In genomic region chr7:35241884-35242283, GRCh38 we compare ENCODE assay signal across 1 cellular context.
TF ChIP-seq lines count a peak whose summit lies in the region.

No MANE protein-coding gene starts in this region.

TF ChIP-seq in HCT116, 20 proteins besides CTCF, POLR2A, EP300 and RAD21 (continued from another document):
- TF ChIP-seq, protein P1, sequence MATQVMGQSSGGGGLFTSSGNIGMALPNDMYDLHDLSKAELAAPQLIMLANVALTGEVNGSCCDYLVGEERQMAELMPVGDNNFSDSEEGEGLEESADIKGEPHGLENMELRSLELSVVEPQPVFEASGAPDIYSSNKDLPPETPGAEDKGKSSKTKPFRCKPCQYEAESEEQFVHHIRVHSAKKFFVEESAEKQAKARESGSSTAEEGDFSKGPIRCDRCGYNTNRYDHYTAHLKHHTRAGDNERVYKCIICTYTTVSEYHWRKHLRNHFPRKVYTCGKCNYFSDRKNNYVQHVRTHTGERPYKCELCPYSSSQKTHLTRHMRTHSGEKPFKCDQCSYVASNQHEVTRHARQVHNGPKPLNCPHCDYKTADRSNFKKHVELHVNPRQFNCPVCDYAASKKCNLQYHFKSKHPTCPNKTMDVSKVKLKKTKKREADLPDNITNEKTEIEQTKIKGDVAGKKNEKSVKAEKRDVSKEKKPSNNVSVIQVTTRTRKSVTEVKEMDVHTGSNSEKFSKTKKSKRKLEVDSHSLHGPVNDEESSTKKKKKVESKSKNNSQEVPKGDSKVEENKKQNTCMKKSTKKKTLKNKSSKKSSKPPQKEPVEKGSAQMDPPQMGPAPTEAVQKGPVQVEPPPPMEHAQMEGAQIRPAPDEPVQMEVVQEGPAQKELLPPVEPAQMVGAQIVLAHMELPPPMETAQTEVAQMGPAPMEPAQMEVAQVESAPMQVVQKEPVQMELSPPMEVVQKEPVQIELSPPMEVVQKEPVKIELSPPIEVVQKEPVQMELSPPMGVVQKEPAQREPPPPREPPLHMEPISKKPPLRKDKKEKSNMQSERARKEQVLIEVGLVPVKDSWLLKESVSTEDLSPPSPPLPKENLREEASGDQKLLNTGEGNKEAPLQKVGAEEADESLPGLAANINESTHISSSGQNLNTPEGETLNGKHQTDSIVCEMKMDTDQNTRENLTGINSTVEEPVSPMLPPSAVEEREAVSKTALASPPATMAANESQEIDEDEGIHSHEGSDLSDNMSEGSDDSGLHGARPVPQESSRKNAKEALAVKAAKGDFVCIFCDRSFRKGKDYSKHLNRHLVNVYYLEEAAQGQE (IDR thresholded peaks at IDR 0.05; ENCODE audit: low read depth), result no peak
- no peak for TF ChIP-seq YY1 (IDR thresholded peaks at IDR 0.05; ENCODE audit: extremely low read depth, insufficient replicate concordance, low read depth, low read length)
